26 cellular contexts compared by ENCODE assay signal in the genomic region with DNA sequence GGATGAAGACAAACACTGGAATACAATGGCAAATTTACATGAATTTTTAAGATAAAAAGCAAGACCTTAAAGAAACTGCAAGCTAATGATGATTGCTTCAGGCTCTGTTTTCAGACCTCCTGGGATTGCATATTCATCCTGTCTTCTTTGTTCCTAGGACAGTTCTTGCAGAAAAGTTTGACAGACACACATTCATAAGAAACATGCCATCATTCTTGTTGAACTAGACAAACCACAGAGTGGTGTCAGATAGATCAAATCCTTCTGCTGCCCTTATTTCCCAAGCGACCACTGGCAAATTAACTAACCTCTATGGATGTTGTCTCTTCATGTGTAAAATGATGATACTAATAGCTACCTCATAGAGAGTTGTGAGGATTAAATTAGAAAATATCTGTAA.
DNase-seq lines count a peak whose midpoint lies in the region; ATAC-seq, FAIRE-seq and TF ChIP-seq lines count a peak whose summit lies in the region.
"Had no signal": no experiment of that assay in that cellular context is flagged by ENCODE, and none has a peak within 500 bp of the region (broad histone marks: within the 10 kb centered on the region; RNA-seq: fewer than 3 reads in every experiment).

No MANE protein-coding gene starts in this region.

- H3F3A ChIP-seq in neural cell (ENCODE audit: insufficient read depth, low read length, poor library complexity, severe bottlenecking): no peaks in the 10 kb centered on the region
- H3F3A ChIP-seq in PC-9 (ENCODE audit: insufficient read depth, low read depth): no peaks in the 10 kb centered on the region

- no peak overlapping the region for H3K4me2 ChIP-seq in astrocyte (ENCODE audit: low read length)
- H3K4me2 ChIP-seq in neural cell (ENCODE audit: low read length): no peak overlapping the region
- no peak overlapping the region for H3K4me2 ChIP-seq in PC-9

- no peak overlapping the region for H3K4me3 Mint-ChIP-seq in astrocyte (ENCODE audit: unreplicated experiment)
- H3K4me3 Mint-ChIP-seq in stimulated activated memory B cell treated with anti-CD40 and anti-IgM and Interleukin-4, amounts not matched to agents 10 μg/mL and 1 μg/mL and 100 μg/mL, for 72 hours: no peak overlapping the region
- H3K4me3 Mint-ChIP-seq: CD4-positive, alpha-beta memory T cell; IgD-negative memory B cell had no signal

- H2AFZ ChIP-seq in astrocyte (ENCODE audit: low read depth, low read length): no peak overlapping the region
- H2AFZ ChIP-seq in neural cell (ENCODE audit: low read depth, low read length): no peak overlapping the region
- no peak overlapping the region for H2AFZ ChIP-seq in PC-9

- H3K4me1 Mint-ChIP-seq in astrocyte (ENCODE audit: low read depth, unreplicated experiment): peaks cover 28% of the 10 kb centered on the region
- no peaks in the 10 kb centered on the region for H3K4me1 Mint-ChIP-seq in stimulated activated memory B cell treated with anti-CD40 and anti-IgM and Interleukin-4, amounts not matched to agents 10 μg/mL and 1 μg/mL and 100 μg/mL, for 72 hours
- H3K4me1 Mint-ChIP-seq: CD4-positive, alpha-beta memory T cell; IgD-negative memory B cell had no signal

- no peak overlapping the region for H3K4me3 ChIP-seq in astrocyte (ENCODE audit: insufficient read depth, low read depth, low read length)
- no peak overlapping the region for H3K4me3 ChIP-seq in neural cell (ENCODE audit: low read length)
- no peak overlapping the region for H3K4me3 ChIP-seq in PC-9

- H3K9me2 ChIP-seq in neural cell (ENCODE audit: insufficient read depth, low read length): no peaks in the 10 kb centered on the region
- no peaks in the 10 kb centered on the region; the same call in 1 of the 2 replicates for H3K9me2 ChIP-seq in PC-9 (ENCODE audit: insufficient read depth)

- no peaks in the 10 kb centered on the region for H3K27me3 Mint-ChIP-seq in astrocyte (ENCODE audit: low read depth, unreplicated experiment)
- no peaks in the 10 kb centered on the region for H3K27me3 Mint-ChIP-seq in stimulated activated memory B cell treated with anti-CD40 and anti-IgM and Interleukin-4, amounts not matched to agents 10 μg/mL and 1 μg/mL and 100 μg/mL, for 72 hours
- H3K27me3 Mint-ChIP-seq: CD4-positive, alpha-beta memory T cell; IgD-negative memory B cell had no signal

- DNase-seq in GM03348 (ENCODE audit: low spot score): peak; percentile 2
- peak; percentile 1 for DNase-seq in astrocyte (ENCODE audit: low read depth)
- no peak for DNase-seq in NCI-H2171 (lab: John Stamatoyannopoulos, UW)
- DNase-seq in PC-9: no peak
- DNase-seq in hypothalamus (lab: John Stamatoyannopoulos, UW): no peak
- DNase-seq: ACHN; AML-193; Calu3; CD4-positive, alpha-beta memory T cell; DMS 273 treated with DMSO at 0.1 percent for 48 hours; DMS53; DND-41; GOT3; H7; HFFc6; KBM-7 had no signal

- no peak for FAIRE-seq in astrocyte (lab: Jason Lieb, UNC)
- FAIRE-seq: A204.1, G401.6, GM12892, GM18507, HTR-8/SVneo had no signal

- H3K9ac ChIP-seq in astrocyte (ENCODE audit: low read length) (no peak overlapping the region), neural cell (ENCODE audit: low read length) (no peak overlapping the region)

- no peaks in the 10 kb centered on the region for H3K27me3 ChIP-seq in astrocyte (ENCODE audit: insufficient read depth, low read length)
- H3K27me3 ChIP-seq in neural cell (ENCODE audit: insufficient read depth, low read depth, low read length): no peaks in the 10 kb centered on the region
- H3K27me3 ChIP-seq in PC-9 (ENCODE audit: insufficient read depth, low read depth): no peaks in the 10 kb centered on the region

- POLR2A ChIA-PET in PC-9 (lab: Charles Lee; ENCODE audit: unreplicated experiment): no interaction called here

- H3K27ac Mint-ChIP-seq in astrocyte (ENCODE audit: unreplicated experiment): peak overlapping the region; percentile 79
- no peak overlapping the region for H3K27ac Mint-ChIP-seq in stimulated activated memory B cell treated with anti-CD40 and anti-IgM and Interleukin-4, amounts not matched to agents 10 μg/mL and 1 μg/mL and 100 μg/mL, for 72 hours
- H3K27ac Mint-ChIP-seq: CD4-positive, alpha-beta memory T cell; IgD-negative memory B cell had no signal

- no TSS peak for BruUV-seq in PC-9 (replicated peaks; lab: Mats Ljungman, UMichigan)

- H3K36me3 Mint-ChIP-seq in astrocyte (ENCODE audit: low read depth, unreplicated experiment): no peaks in the 10 kb centered on the region
- no peaks in the 10 kb centered on the region for H3K36me3 Mint-ChIP-seq in stimulated activated memory B cell treated with anti-CD40 and anti-IgM and Interleukin-4, amounts not matched to agents 10 μg/mL and 1 μg/mL and 100 μg/mL, for 72 hours
- H3K36me3 Mint-ChIP-seq: CD4-positive, alpha-beta memory T cell; IgD-negative memory B cell had no signal

- H3K4me1 ChIP-seq in astrocyte (ENCODE audit: insufficient read depth, low read length): peaks cover 5% of the 10 kb centered on the region
- H3K4me1 ChIP-seq in PC-9 (replicated peaks; ENCODE audit: insufficient read depth): no peaks in the 10 kb centered on the region

- ATAC-seq in stimulated activated memory B cell treated with anti-CD40 and anti-IgM and Interleukin-4, amounts not matched to agents 10 μg/mL and 1 μg/mL and 100 μg/mL, for 72 hours: no peak
- ATAC-seq: HCT116 had no signal

- H3K9me3 Mint-ChIP-seq in astrocyte (ENCODE audit: unreplicated experiment): no peaks in the 10 kb centered on the region
- no peaks in the 10 kb centered on the region for H3K9me3 Mint-ChIP-seq in stimulated activated memory B cell treated with anti-CD40 and anti-IgM and Interleukin-4, amounts not matched to agents 10 μg/mL and 1 μg/mL and 100 μg/mL, for 72 hours
- H3K9me3 Mint-ChIP-seq: HFFc6 had no signal

- no peak for TF ChIP-seq RAD21 in neural cell (conservative IDR thresholded peaks at IDR 0.05)

- H3K79me2 ChIP-seq in astrocyte (ENCODE audit: insufficient read depth, low read length) (no peaks in the 10 kb centered on the region), neural cell (replicated peaks; ENCODE audit: insufficient read depth, low read length) (no peaks in the 10 kb centered on the region), PC-9 (ENCODE audit: low read depth) (no peaks in the 10 kb centered on the region)

- TF ChIP-seq CTCF in astrocyte (IDR thresholded peaks at IDR 0.05; ENCODE audit: insufficient read depth, low read depth, low read length) (no peak), neural cell (IDR thresholded peaks at IDR 0.05; ENCODE audit: poor library complexity, severe bottlenecking) (no peak), PC-9 (conservative IDR thresholded peaks at IDR 0.05) (no peak)

- peak; percentile 89 for TF ChIP-seq EP300 in neural cell (conservative IDR thresholded peaks at IDR 0.05; ENCODE audit: poor library complexity, severe bottlenecking)

- no peak overlapping the region for H3K27ac ChIP-seq in astrocyte (ENCODE audit: low read depth, low read length)
- no peak overlapping the region for H3K27ac ChIP-seq in neural cell (ENCODE audit: low read length)
- H3K27ac ChIP-seq in PC-9: no peak overlapping the region
- H3K27ac ChIP-seq: C4-2B had no signal

- H3K36me3 ChIP-seq in astrocyte (ENCODE audit: insufficient read depth, low read length) (no peaks in the 10 kb centered on the region), neural cell (ENCODE audit: insufficient read depth, low read length) (no peaks in the 10 kb centered on the region), PC-9 (ENCODE audit: low read depth) (no peaks in the 10 kb centered on the region)

- H4K20me1 ChIP-seq in astrocyte (ENCODE audit: insufficient read depth, low read length) (no peaks in the 10 kb centered on the region), neural cell (ENCODE audit: insufficient read depth) (no peaks in the 10 kb centered on the region), PC-9 (ENCODE audit: insufficient read depth) (no peaks in the 10 kb centered on the region)

- CTCF ChIA-PET in PC-9 (lab: Charles Lee): no interaction called here

- intact Hi-C loops in PC-9 (cut with micrococcal nuclease; ENCODE audit: unreplicated experiment): no loop called here

- H3K9me3 ChIP-seq in astrocyte (ENCODE audit: insufficient read depth, low read depth, low read length) (no peaks in the 10 kb centered on the region), neural cell (ENCODE audit: low read length) (no peaks in the 10 kb centered on the region), PC-9 (ENCODE audit: insufficient read depth, low read depth) (no peaks in the 10 kb centered on the region)

TF ChIP-seq in neural cell, 6 proteins besides CTCF, POLR2A, EP300 and RAD21:
- TF ChIP-seq POLR2AphosphoS5 (IDR thresholded peaks at IDR 0.05) (peak; percentile 65), MXI1 (conservative IDR thresholded peaks at IDR 0.05; ENCODE audit: poor library complexity, severe bottlenecking) (no peak)

Comparison
In these comparisons a context has a peak if more than half of its experiments do, and no peak if none do; other contexts are left out.
1. DNase-seq: peak in GM03348 (single experiment) and astrocyte (single experiment); none in NCI-H2171 (single experiment), PC-9 (0 of 2) and hypothalamus (0 of 51).